Comparison of ENCODE assay signal across 2 cellular contexts in the genomic region with DNA sequence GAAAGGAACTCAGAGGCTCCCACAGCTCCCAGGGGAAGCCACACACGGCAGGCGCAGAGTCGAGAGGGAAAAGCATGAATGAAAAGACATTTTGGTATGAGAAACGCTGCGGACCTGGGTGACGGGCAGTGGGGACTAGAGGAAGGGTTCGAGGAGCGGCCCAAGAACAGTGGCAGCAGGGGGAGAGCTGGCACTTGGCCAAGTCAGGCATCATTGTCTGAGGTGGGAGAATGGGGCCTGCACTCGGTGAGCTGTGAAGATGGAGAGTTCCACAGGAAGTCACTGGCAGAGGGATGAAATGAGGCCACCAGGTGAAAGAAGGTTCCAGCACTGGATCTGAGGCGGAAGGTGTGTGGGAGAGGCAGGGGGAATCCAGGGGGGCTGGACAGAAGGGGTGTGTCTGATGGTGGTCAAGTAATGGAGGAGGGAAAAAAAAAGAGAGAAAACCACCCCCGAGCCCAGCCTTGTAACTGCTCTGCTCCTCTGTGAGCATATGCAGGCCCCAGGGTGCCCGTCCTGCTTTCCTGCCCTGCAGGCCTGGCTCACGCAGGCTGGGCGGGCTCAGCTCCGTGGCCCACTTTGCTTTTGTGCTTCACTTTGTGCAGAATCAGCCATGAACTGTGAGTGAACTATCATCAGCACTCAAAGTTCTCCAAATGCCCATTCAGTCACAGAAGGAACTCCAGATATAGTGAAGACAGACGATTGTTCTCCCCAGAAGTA.
TF ChIP-seq lines count a peak whose summit lies in the region.

No MANE protein-coding gene starts in this region.

TF ChIP-seq in HepG2, 621 proteins besides CTCF, POLR2A, EP300 and RAD21:
- TF ChIP-seq LCORL (IDR thresholded peaks at IDR 0.05) (peak; percentile 60; the same call in 1 of the 2 replicates), LCORL (CRISPR knock-in tag; IDR thresholded peaks at IDR 0.05) (no peak)
- TF ChIP-seq, protein P1, sequence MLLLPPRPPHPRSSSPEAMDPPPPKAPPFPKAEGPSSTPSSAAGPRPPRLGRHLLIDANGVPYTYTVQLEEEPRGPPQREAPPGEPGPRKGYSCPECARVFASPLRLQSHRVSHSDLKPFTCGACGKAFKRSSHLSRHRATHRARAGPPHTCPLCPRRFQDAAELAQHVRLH (CRISPR knock-in tag; IDR thresholded peaks at IDR 0.05; ENCODE audit: borderline replicate concordance, low read depth): no peak
TF ChIP-seq in HepG2: peak in this region for 1.

TF ChIP-seq in K562, 482 proteins besides CTCF, POLR2A, EP300 and RAD21:
- no peak for TF ChIP-seq ESRRB (CRISPR knock-in tag; IDR thresholded peaks at IDR 0.05; ENCODE audit: borderline replicate concordance)
- TF ChIP-seq TARDBP (IDR thresholded peaks at IDR 0.05): no peak
- peak; percentile 95 for TF ChIP-seq NFIC (IDR thresholded peaks at IDR 0.05)
- peak; percentile 66; the same call in 1 of the 2 replicates for TF ChIP-seq NFIX (CRISPR knock-in tag; IDR thresholded peaks at IDR 0.05; ENCODE audit: low read depth)
- TF ChIP-seq ZNF583 (CRISPR knock-in tag; IDR thresholded peaks at IDR 0.05): no peak
